Comparison of ENCODE assay signal across 24 cellular contexts in genomic region chr5:135315394-135315793, GRCh38.
"Had no signal": no experiment of that assay in that cellular context is flagged by ENCODE, and none has a peak within 500 bp of the region (broad histone marks: within the 10 kb centered on the region; RNA-seq: fewer than 3 reads in every experiment).

No MANE protein-coding gene starts in this region.

- DNase-seq: activated CD4-positive, alpha-beta T cell treated with anti-CD3 and anti-CD28 coated beads, Interleukin-2, amount 50 U/mL, for 4 hours; activated gamma-delta T cell; activated naive CD4-positive, alpha-beta T cell treated with anti-CD3 and anti-CD28 coated beads, Interleukin-2, amount 50 U/mL, for 16 hours; activated T-cell treated with anti-CD3 and anti-CD28 coated beads for 4 hours; aorta; caudate nucleus; effector CD4-positive, alpha-beta T cell; erythroblast; foreskin keratinocyte; left colon; mesendoderm; mucosa of descending colon; occipital lobe; posterior cingulate gyrus; stimulated activated CD4-positive, alpha-beta T cell treated with anti-CD3 and anti-CD28 coated beads, Interleukin-4, amount 100 ng/mL, for 1 hour; stimulated activated naive CD4-positive, alpha-beta T cell; testis; trophoblast cell had no signal

- ATAC-seq: activated CD8-positive, alpha-beta memory T cell treated with anti-CD3 and anti-CD28 coated beads, Interleukin-2, amount 10 ng/mL, durations not matched to agents 7 days and 5 days; foreskin keratinocyte; left colon; mucosa of descending colon; WTC11 had no signal

- H3K9me3 ChIP-seq: mucosa of descending colon, testis, vagina had no signal

- H3K4me3 Mint-ChIP-seq: activated CD8-positive, alpha-beta memory T cell treated with anti-CD3 and anti-CD28 coated beads, Interleukin-2, amount 10 ng/mL, durations not matched to agents 7 days and 5 days; brain; dendritic cell treated with granulocyte-macrophage colony-stimulating factor and Interleukin-4, amounts not matched to agents 40 ng/mL and 50 ng/mL, for 4 days; T-helper 2 cell treated with Interferon-gamma antibody and Interleukin-4, amounts not matched to agents 5 μg/mL and 100 μg/mL, for 36 hours; WTC11 had no signal

- H3K9me3 Mint-ChIP-seq: dendritic cell treated with granulocyte-macrophage colony-stimulating factor and Interleukin-4, amounts not matched to agents 40 ng/mL and 50 ng/mL, for 4 days; T-helper 2 cell treated with Interferon-gamma antibody and Interleukin-4, amounts not matched to agents 5 μg/mL and 100 μg/mL, for 36 hours had no signal

- H3K27ac Mint-ChIP-seq: activated CD8-positive, alpha-beta memory T cell treated with anti-CD3 and anti-CD28 coated beads, Interleukin-2, amount 10 ng/mL, durations not matched to agents 7 days and 5 days; brain; dendritic cell treated with granulocyte-macrophage colony-stimulating factor and Interleukin-4, amounts not matched to agents 40 ng/mL and 50 ng/mL, for 4 days; T-helper 2 cell treated with Interferon-gamma antibody and Interleukin-4, amounts not matched to agents 5 μg/mL and 100 μg/mL, for 36 hours; WTC11 had no signal

- H3K36me3 Mint-ChIP-seq: activated CD8-positive, alpha-beta memory T cell treated with anti-CD3 and anti-CD28 coated beads, Interleukin-2, amount 10 ng/mL, durations not matched to agents 7 days and 5 days; brain; WTC11 had no signal

- H3K4me1 Mint-ChIP-seq: brain, WTC11 had no signal

- H3K27me3 Mint-ChIP-seq: activated CD8-positive, alpha-beta memory T cell treated with anti-CD3 and anti-CD28 coated beads, Interleukin-2, amount 10 ng/mL, durations not matched to agents 7 days and 5 days; dendritic cell treated with granulocyte-macrophage colony-stimulating factor and Interleukin-4, amounts not matched to agents 40 ng/mL and 50 ng/mL, for 4 days had no signal

- H3K4me3 ChIP-seq: mucosa of descending colon, testis, vagina had no signal
